34 cellular contexts compared by ENCODE assay signal in the genomic region with DNA sequence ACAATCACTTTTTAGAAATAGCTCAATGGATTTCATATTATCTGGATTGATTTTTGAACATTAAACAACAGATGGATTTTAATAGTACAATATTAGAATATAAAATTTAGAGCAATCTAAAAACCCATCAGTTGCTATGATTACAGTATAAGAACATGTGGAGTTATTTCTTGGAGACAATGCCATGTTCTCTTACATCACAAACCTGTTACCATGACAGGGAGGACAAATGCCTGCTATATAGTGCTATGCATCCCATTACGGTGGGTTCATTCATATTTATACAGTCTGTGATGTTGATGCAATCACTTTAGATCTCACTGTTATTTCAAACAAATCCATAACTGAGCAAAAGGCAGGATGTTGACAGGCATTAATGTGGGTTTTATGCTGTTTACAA.
"Had no signal": no experiment of that assay in that cellular context is flagged by ENCODE, and none has a peak within 500 bp of the region (broad histone marks: within the 10 kb centered on the region; RNA-seq: fewer than 3 reads in every experiment).

No MANE protein-coding gene starts in this region.

- H3K36me3 ChIP-seq: adrenal gland, brain microvascular endothelial cell, breast epithelium had no signal

- H3K4me3 ChIP-seq: adrenal gland, body of pancreas, breast epithelium had no signal

- H3K27me3 ChIP-seq: adrenal gland, body of pancreas, brain microvascular endothelial cell, breast epithelium had no signal

- DNase-seq: activated B cell treated with CpG ODN at 0.5 μM for 24 hours; activated CD4-positive, alpha-beta memory T cell treated with anti-CD3 and anti-CD28 coated beads for 36 hours; activated CD4-positive, alpha-beta T cell treated with anti-CD3 and anti-CD28 coated beads for 4 hours; activated CD4-positive, alpha-beta T cell treated with anti-CD3 and anti-CD28 coated beads, Interleukin-2, amount 10 ng/mL, durations not matched to agents 24 days and 14 days; activated CD4-positive, alpha-beta T cell treated with anti-CD3 and anti-CD28 coated beads, Interleukin-2, amount 50 U/mL, for 1 hour; activated CD4-positive, alpha-beta T cell treated with anti-CD3 and anti-CD28 coated beads, Interleukin-2, amount 50 U/mL, for 4 hours; activated CD4-positive, CD25-positive, alpha-beta regulatory T cell treated with anti-CD3 and anti-CD28 coated beads, Interleukin-2, amount 50 U/mL, for 72 hours; activated CD8-positive, alpha-beta memory T cell treated with anti-CD3 and anti-CD28 coated beads, Interleukin-2, amount 50 U/mL, for 4 hours; activated CD8-positive, alpha-beta T cell treated with anti-CD3 and anti-CD28 coated beads for 36 hours; activated effector memory CD4-positive, alpha-beta T cell treated with anti-CD3 and anti-CD28 coated beads, Interleukin-2, amount 50 U/mL, for 16 hours; activated gamma-delta T cell treated with Interleukin-2 at 50 U/mL for 16 hours; activated naive CD4-positive, alpha-beta T cell; activated naive CD4-positive, alpha-beta T cell treated with anti-CD3 and anti-CD28 coated beads for 36 hours; activated naive CD4-positive, alpha-beta T cell treated with anti-CD3 and anti-CD28 coated beads, Interleukin-2, amount 50 U/mL, for 16 hours; activated naive CD8-positive, alpha-beta T cell treated with anti-CD3 and anti-CD28 coated beads for 36 hours; activated T-cell treated with anti-CD3 and anti-CD28 coated beads for 4 hours; activated T-cell treated with anti-CD3 and anti-CD28 coated beads, Interleukin-2, amount 50 U/mL, for 1 hour; activated T-cell treated with anti-CD3 and anti-CD28 coated beads, Interleukin-2, amount 50 U/mL, for 4 hours; activated T-cell treated with anti-CD3 and anti-CD28 coated beads, Interleukin-2, amount 50 U/mL, for 72 hours; adrenal gland; amniotic stem cell; aorta; body of pancreas; brain microvascular endothelial cell; central memory CD4-positive, alpha-beta T cell; T-helper 1 cell; T-helper 2 cell; T-helper 9 cell had no signal

- H3K27ac ChIP-seq: adrenal gland, body of pancreas, brain microvascular endothelial cell, breast epithelium, VCaP had no signal

- H3K4me1 ChIP-seq: body of pancreas, breast epithelium had no signal

- FAIRE-seq: astrocyte, TTC549 had no signal

- ATAC-seq: activated CD8-positive, alpha-beta T cell treated with anti-CD3 and anti-CD28 coated beads for 36 hours; activated naive CD4-positive, alpha-beta T cell treated with anti-CD3 and anti-CD28 coated beads, Interleukin-2, amount 50 U/mL, for 72 hours; activated T-cell treated with anti-CD3 and anti-CD28 coated beads, Interleukin-2, amount 50 U/mL, for 4 hours; activated T-cell treated with anti-CD3 and anti-CD28 coated beads, Interleukin-2, amount 50 U/mL, for 72 hours; activated T-helper 17 cell treated with anti-CD3 and anti-CD28 coated beads, Interleukin-2, amount 50 U/mL, for 72 hours; body of pancreas had no signal

- H3K9me3 ChIP-seq: body of pancreas, breast epithelium had no signal
